Comparison of ENCODE assay signal across 23 cellular contexts in the genomic region with DNA sequence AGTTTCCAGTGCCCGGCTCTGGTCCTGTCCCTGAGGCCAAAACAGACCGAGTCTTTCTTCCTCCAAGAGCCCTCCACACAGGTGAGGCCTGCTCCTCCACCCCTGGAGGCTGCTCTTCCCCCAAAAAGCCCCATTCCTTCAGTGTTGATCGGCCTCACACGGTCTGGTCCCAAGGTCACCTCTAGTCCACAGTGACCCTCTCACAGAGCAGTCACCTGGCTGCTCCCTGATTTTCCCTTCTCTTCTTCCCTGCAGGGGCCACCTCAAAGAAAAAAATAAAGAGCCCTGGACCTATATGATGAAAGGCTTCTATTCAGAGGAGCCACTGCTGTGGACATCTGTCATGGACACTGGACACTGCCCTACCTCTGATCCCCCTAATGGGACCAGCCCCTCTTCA.
"Had no signal": no experiment of that assay in that cellular context is flagged by ENCODE, and none has a peak within 500 bp of the region (broad histone marks: within the 10 kb centered on the region; RNA-seq: fewer than 3 reads in every experiment).

No MANE protein-coding gene starts in this region.

- H3K27ac ChIP-seq: coronary artery, epithelial cell of prostate, gastroesophageal sphincter, thyroid gland had no signal

- DNase-seq: activated CD4-positive, alpha-beta T cell treated with anti-CD3 and anti-CD28 coated beads, Interleukin-2, amount 10 ng/mL, durations not matched to agents 24 days and 14 days; activated effector memory CD4-positive, alpha-beta T cell treated with anti-CD3 and anti-CD28 coated beads, Interleukin-2, amount 50 U/mL, for 16 hours; activated naive CD4-positive, alpha-beta T cell treated with anti-CD3 and anti-CD28 coated beads, Interleukin-2, amount 10 ng/mL, durations not matched to agents 7 days and 5 days; activated T-cell treated with anti-CD3 and anti-CD28 coated beads, Interleukin-2, amount 50 U/mL, for 72 hours; amygdala; endodermal cell; heart left ventricle; left colon; retina; stimulated activated CD4-positive, alpha-beta T cell treated with anti-CD3 and anti-CD28 coated beads, Interleukin-2, amount 100 ng/mL, for 48 hours; stimulated activated CD8-positive, alpha-beta memory T cell treated with anti-CD3 and anti-CD28 coated beads, Interleukin-4, amount 100 ng/mL, for 48 hours; stimulated activated naive CD4-positive, alpha-beta T cell; T1000; thyroid gland had no signal

- H3K36me3 ChIP-seq: thyroid gland had no signal

- H3K36me3 Mint-ChIP-seq: activated naive CD4-positive, alpha-beta T cell treated with anti-CD3 and anti-CD28 coated beads, Interleukin-2, amount 10 ng/mL, durations not matched to agents 7 days and 5 days had no signal

- H3K9me3 ChIP-seq: thyroid gland had no signal

- H3K9me3 Mint-ChIP-seq: activated CD4-positive, alpha-beta memory T cell treated with anti-CD3 and anti-CD28 coated beads, Interleukin-2, amount 10 ng/mL, durations not matched to agents 7 days and 5 days; activated naive CD4-positive, alpha-beta T cell treated with anti-CD3 and anti-CD28 coated beads, Interleukin-2, amount 10 ng/mL, durations not matched to agents 7 days and 5 days; neural crest cell; T-helper 1 cell treated with Interleukin-12 subunit alpha and Interleukin-12 subunit beta and Interleukin-4 antibody, amounts not matched to agents 30 μg/mL and 1 μg/mL, for 36 hours had no signal

- H3K4me1 ChIP-seq: gastroesophageal sphincter, heart left ventricle had no signal

- H3K27me3 Mint-ChIP-seq: activated CD4-positive, alpha-beta memory T cell treated with anti-CD3 and anti-CD28 coated beads, Interleukin-2, amount 10 ng/mL, durations not matched to agents 7 days and 5 days; activated CD4-positive, alpha-beta T cell treated with anti-CD3 and anti-CD28 coated beads, Interleukin-2, amount 10 ng/mL, durations not matched to agents 24 days and 14 days; naive thymus-derived CD4-positive, alpha-beta T cell; progenitor cell of endocrine pancreas had no signal

- ATAC-seq: activated T-cell treated with anti-CD3 and anti-CD28 coated beads, Interleukin-2, amount 50 U/mL, for 72 hours; gastroesophageal sphincter; left colon; naive thymus-derived CD4-positive, alpha-beta T cell had no signal

- H3K27ac Mint-ChIP-seq: activated CD4-positive, alpha-beta memory T cell treated with anti-CD3 and anti-CD28 coated beads, Interleukin-2, amount 10 ng/mL, durations not matched to agents 7 days and 5 days; activated CD4-positive, alpha-beta T cell treated with anti-CD3 and anti-CD28 coated beads, Interleukin-2, amount 10 ng/mL, durations not matched to agents 24 days and 14 days; activated naive CD4-positive, alpha-beta T cell treated with anti-CD3 and anti-CD28 coated beads, Interleukin-2, amount 10 ng/mL, durations not matched to agents 7 days and 5 days; activated T-cell treated with anti-CD3 and anti-CD28 coated beads, Interleukin-2, amount 50 U/mL, for 72 hours; endodermal cell; naive thymus-derived CD4-positive, alpha-beta T cell; progenitor cell of endocrine pancreas; T-helper 1 cell treated with Interleukin-12 subunit alpha and Interleukin-12 subunit beta and Interleukin-4 antibody, amounts not matched to agents 30 μg/mL and 1 μg/mL, for 36 hours had no signal

- H3K4me3 Mint-ChIP-seq: activated CD4-positive, alpha-beta memory T cell treated with anti-CD3 and anti-CD28 coated beads, Interleukin-2, amount 10 ng/mL, durations not matched to agents 7 days and 5 days; activated CD4-positive, alpha-beta T cell treated with anti-CD3 and anti-CD28 coated beads, Interleukin-2, amount 10 ng/mL, durations not matched to agents 24 days and 14 days; activated naive CD4-positive, alpha-beta T cell treated with anti-CD3 and anti-CD28 coated beads, Interleukin-2, amount 10 ng/mL, durations not matched to agents 7 days and 5 days; activated T-cell treated with anti-CD3 and anti-CD28 coated beads, Interleukin-2, amount 50 U/mL, for 72 hours; endodermal cell; naive thymus-derived CD4-positive, alpha-beta T cell; neural crest cell; T-helper 1 cell treated with Interleukin-12 subunit alpha and Interleukin-12 subunit beta and Interleukin-4 antibody, amounts not matched to agents 30 μg/mL and 1 μg/mL, for 36 hours had no signal

- H3K4me3 ChIP-seq: coronary artery, gastroesophageal sphincter, heart left ventricle, lung, thyroid gland had no signal

- H3K4me1 Mint-ChIP-seq: activated CD4-positive, alpha-beta memory T cell treated with anti-CD3 and anti-CD28 coated beads, Interleukin-2, amount 10 ng/mL, durations not matched to agents 7 days and 5 days; activated CD4-positive, alpha-beta T cell treated with anti-CD3 and anti-CD28 coated beads, Interleukin-2, amount 10 ng/mL, durations not matched to agents 24 days and 14 days; activated naive CD4-positive, alpha-beta T cell treated with anti-CD3 and anti-CD28 coated beads, Interleukin-2, amount 10 ng/mL, durations not matched to agents 7 days and 5 days; naive thymus-derived CD4-positive, alpha-beta T cell; neural crest cell had no signal

- H3K27me3 ChIP-seq: gastroesophageal sphincter, heart left ventricle, thyroid gland had no signal
